In genomic region chr1:155107309-155108283, GRCh38 we compare ENCODE assay signal across 1 cellular context.
TF ChIP-seq lines count a peak whose summit lies in the region.

No MANE protein-coding gene starts in this region.

TF ChIP-seq in GM23338, 12 proteins besides CTCF, POLR2A, EP300 and RAD21:
- no peak for TF ChIP-seq REST (IDR thresholded peaks at IDR 0.05; ENCODE audit: unreplicated experiment)
- no peak for TF ChIP-seq ETS1 (IDR thresholded peaks at IDR 0.05)
- no peak for TF ChIP-seq ZNF114 (CRISPR knock-in tag; IDR thresholded peaks at IDR 0.05)
- TF ChIP-seq EZH2phosphoT487 (IDR thresholded peaks at IDR 0.05; ENCODE audit: unreplicated experiment): no peak
- no peak for TF ChIP-seq POLR2AphosphoS5 (IDR thresholded peaks at IDR 0.05; ENCODE audit: low read depth)
- TF ChIP-seq ZNF462 (CRISPR knock-in tag; IDR thresholded peaks at IDR 0.05): no peak
- TF ChIP-seq NANOG (IDR thresholded peaks at IDR 0.05; ENCODE audit: borderline replicate concordance): no peak
- no peak for TF ChIP-seq STAT1 (IDR thresholded peaks at IDR 0.05; ENCODE audit: unreplicated experiment)
- TF ChIP-seq EZH2 (IDR thresholded peaks at IDR 0.05; ENCODE audit: low read depth, unreplicated experiment): no peak
